1 cellular context compared by ENCODE assay signal in genomic region chr9:89606567-89607311, GRCh38.
TF ChIP-seq lines count a peak whose summit lies in the region.

No MANE protein-coding gene starts in this region.

TF ChIP-seq in K562, 482 proteins besides CTCF, POLR2A, EP300 and RAD21 (continued from another document and continues in another):
- TF ChIP-seq ZMIZ1 (IDR thresholded peaks at IDR 0.05; ENCODE audit: low read depth in 2 of 2, low read length in 2 of 2) (peak in 1 of 2 experiments; percentile 75; a peak in 2 of 4 replicates), ZNF175 (CRISPR knock-in tag; IDR thresholded peaks at IDR 0.05; ENCODE audit: low read depth) (no peak), CHD4 (IDR thresholded peaks at IDR 0.05; ENCODE audit: insufficient read depth, insufficient replicate concordance, low read depth, low read length, poor library complexity, severe bottlenecking) (no peak), ETV1 (tag; conservative IDR thresholded peaks at IDR 0.05; ENCODE audit: low read depth) (no peak; the same call in 1 of the 2 replicates), RFX7 (CRISPR knock-in tag; IDR thresholded peaks at IDR 0.05) (no peak), TBL1XR1 (IDR thresholded peaks at IDR 0.05; ENCODE audit: low read length in 2 of 2) (peak in 1 of 2 experiments; percentile 63; a peak in 2 of 4 replicates), ZNF449 (CRISPR knock-in tag; IDR thresholded peaks at IDR 0.05) (no peak), ZNF436 (CRISPR knock-in tag; IDR thresholded peaks at IDR 0.05) (no peak), ZNF778 (CRISPR knock-in tag; IDR thresholded peaks at IDR 0.05) (no peak), TEAD2 (tag; IDR thresholded peaks at IDR 0.05) (no peak), DPF2 (IDR thresholded peaks at IDR 0.05) (peak; percentile 77), ESRRB (CRISPR knock-in tag; IDR thresholded peaks at IDR 0.05; ENCODE audit: borderline replicate concordance) (no peak), ZBTB5 (IDR thresholded peaks at IDR 0.05) (no peak), ZNF277 (CRISPR knock-in tag; IDR thresholded peaks at IDR 0.05; ENCODE audit: borderline replicate concordance) (no peak), TOE1 (IDR thresholded peaks at IDR 0.05; ENCODE audit: borderline replicate concordance) (no peak), TOE1 (CRISPR knock-in tag; IDR thresholded peaks at IDR 0.05; ENCODE audit: borderline replicate concordance, low read depth) (no peak), XRCC3 (IDR thresholded peaks at IDR 0.05) (no peak), ARID1B (IDR thresholded peaks at IDR 0.05) (peak; percentile 93), ZNF583 (CRISPR knock-in tag; IDR thresholded peaks at IDR 0.05) (no peak), DIDO1 (tag; IDR thresholded peaks at IDR 0.05; ENCODE audit: low read depth) (no peak), JUND (IDR thresholded peaks at IDR 0.05; ENCODE audit: borderline replicate concordance, low read depth, low read length) (no peak), JUND (tag; IDR thresholded peaks at IDR 0.05; ENCODE audit: borderline replicate concordance, low read depth, low read length) (no peak), ZNF311 (CRISPR knock-in tag; IDR thresholded peaks at IDR 0.05) (no peak), ZHX1 (conservative IDR thresholded peaks at IDR 0.05; ENCODE audit: low read length) (no peak), E2F5 (CRISPR knock-in tag; IDR thresholded peaks at IDR 0.05) (no peak), ZNF197 (CRISPR knock-in tag; IDR thresholded peaks at IDR 0.05; ENCODE audit: low read depth) (no peak), CREBBP (IDR thresholded peaks at IDR 0.05; ENCODE audit: low read depth, low read length) (no peak), STAG1 (CRISPR knock-in tag; IDR thresholded peaks at IDR 0.05; ENCODE audit: borderline replicate concordance) (no peak), NFRKB (IDR thresholded peaks at IDR 0.05; ENCODE audit: low read depth) (no peak), ERF (CRISPR knock-in tag; IDR thresholded peaks at IDR 0.05) (no peak), KDM5B (IDR thresholded peaks at IDR 0.05; ENCODE audit: insufficient replicate concordance, low read depth, low read length) (no peak), ZNF263 (CRISPR knock-in tag; IDR thresholded peaks at IDR 0.05; ENCODE audit: borderline replicate concordance) (no peak), GABPA (tag; conservative IDR thresholded peaks at IDR 0.05; ENCODE audit: low read depth) (no peak), PYGO2 (tag; IDR thresholded peaks at IDR 0.05) (no peak), HDAC6 (IDR thresholded peaks at IDR 0.05; ENCODE audit: low read depth, low read length) (no peak), ZNF224 (CRISPR knock-in tag; IDR thresholded peaks at IDR 0.05) (no peak), EWSR1 (IDR thresholded peaks at IDR 0.05; ENCODE audit: borderline replicate concordance, low read depth, partially characterized antibody) (no peak), MEF2A (IDR thresholded peaks at IDR 0.05; ENCODE audit: control insufficient read depth, low read depth, low read length) (no peak), HNRNPLL (IDR thresholded peaks at IDR 0.05; ENCODE audit: low read depth, low read length, poor library complexity, severe bottlenecking) (no peak), BRD9 (IDR thresholded peaks at IDR 0.05; ENCODE audit: low read depth, partially characterized antibody) (no peak), SREBF2 (CRISPR knock-in tag; IDR thresholded peaks at IDR 0.05) (no peak), ESRRA (IDR thresholded peaks at IDR 0.05; ENCODE audit: borderline replicate concordance, low read depth) (no peak), HOMEZ (CRISPR knock-in tag; IDR thresholded peaks at IDR 0.05) (no peak), THRA (IDR thresholded peaks at IDR 0.05) (no peak), TEAD4 (IDR thresholded peaks at IDR 0.05; ENCODE audit: low read length) (peak; percentile 92), TEAD4 (CRISPR knock-in tag; IDR thresholded peaks at IDR 0.05; ENCODE audit: borderline replicate concordance) (no peak), TCF3 (CRISPR knock-in tag; IDR thresholded peaks at IDR 0.05) (peak; percentile 83), MTA3 (IDR thresholded peaks at IDR 0.05; ENCODE audit: borderline replicate concordance) (no peak), KLF10 (CRISPR knock-in tag; IDR thresholded peaks at IDR 0.05) (no peak), GATAD2A (IDR thresholded peaks at IDR 0.05) (no peak), ZNF695 (CRISPR knock-in tag; IDR thresholded peaks at IDR 0.05) (no peak), THRAP3 (IDR thresholded peaks at IDR 0.05; ENCODE audit: borderline replicate concordance) (no peak), BCL6 (CRISPR knock-in tag; IDR thresholded peaks at IDR 0.05) (no peak), GTF2E2 (tag; IDR thresholded peaks at IDR 0.05) (no peak), NFE2 (IDR thresholded peaks at IDR 0.05; ENCODE audit: low read depth) (no peak), ZNF780A (CRISPR knock-in tag; IDR thresholded peaks at IDR 0.05) (no peak), ELF2 (CRISPR knock-in tag; IDR thresholded peaks at IDR 0.05) (no peak), CHCHD3 (CRISPR knock-in tag; IDR thresholded peaks at IDR 0.05) (no peak), RNF2 (IDR thresholded peaks at IDR 0.05) (peak; percentile 48; the same call in 1 of the 2 replicates), YY1 (IDR thresholded peaks at IDR 0.05; ENCODE audit: borderline replicate concordance in 1 of 3, control insufficient read depth in 1 of 3, extremely low read depth in 1 of 3, insufficient read depth in 3 of 3, insufficient read length in 1 of 3, insufficient replicate concordance in 2 of 3, low read depth in 1 of 3, low read length in 2 of 3) (no peak), HEY1 (CRISPR knock-in tag; IDR thresholded peaks at IDR 0.05; ENCODE audit: borderline replicate concordance) (no peak), SMARCA4 (IDR thresholded peaks at IDR 0.05) (peak; percentile 62; the same call in 1 of the 2 replicates), ZNF384 (IDR thresholded peaks at IDR 0.05; ENCODE audit: low read depth, low read length) (no peak), TRIM24 (IDR thresholded peaks at IDR 0.05) (peak; percentile 63 to 77; a peak in 3 of 4 replicates), BRF1 (IDR thresholded peaks at IDR 0.05; ENCODE audit: borderline replicate concordance, extremely low read depth, insufficient read length) (no peak), NCOA6 (IDR thresholded peaks at IDR 0.05) (no peak), DNMT1 (IDR thresholded peaks at IDR 0.05) (no peak), CCNT2 (IDR thresholded peaks at IDR 0.05; ENCODE audit: borderline replicate concordance, extremely low read depth, insufficient read length, low read depth, low read length) (peak; percentile 24)
